8 cellular contexts compared by ENCODE assay signal in genomic region chr6:118651282-118652050, GRCh38.
A peak's percentile ranks its signal among the peaks of the same experiment; 100 is the strongest.
DNase-seq lines count a peak whose midpoint lies in the region; ATAC-seq and TF ChIP-seq lines count a peak whose summit lies in the region.

Gene CEP85L, minus strand, starts transcription at chr6:118651591. Its CDS starts 322 bp downstream, at chr6:118651269.

- DNase-seq in AG09319 (ENCODE audit: extremely low read depth, low read depth) (peak; percentile 70), NCI-H345 treated with DMSO at 0.1 percent for 48 hours (lab: John Stamatoyannopoulos, UW; ENCODE audit: unreplicated experiment) (peak; percentile 83), caudate nucleus (lab: John Stamatoyannopoulos, UW) (peak; percentile 25 to 95 (median 88)), iris pigment epithelial cell (ENCODE audit: low read depth) (peak; percentile 90)
- DNase-seq in activated CD4-positive, CD25-positive, alpha-beta regulatory T cell (lab: John Stamatoyannopoulos, UW), result peak; percentile 81 to 89 (median 86)
- DNase-seq in stimulated activated CD4-positive, alpha-beta T cell treated with anti-CD3 and anti-CD28 coated beads, Interleukin-12 subunit alpha, Interleukin-12 subunit beta, amount 100 ng/mL, for 4 hours, result peak; percentile 91

- peak within 1 kb of the TSS; percentile 92 for H3K27ac ChIP-seq in caudate nucleus (ENCODE audit: low read depth, low read length)

- no peak for TF ChIP-seq CTCF in AG09319 (IDR thresholded peaks at IDR 0.05; ENCODE audit: low read depth, low read length)

- ATAC-seq in GM19035 (IDR thresholded peaks at IDR 0.05; ENCODE audit: unreplicated experiment) (peak; percentile 85), HG03342 (IDR thresholded peaks at IDR 0.05; ENCODE audit: unreplicated experiment) (peak; percentile 86)

Comparison
In these comparisons a context has a peak if more than half of its experiments do, and no peak if none do; other contexts are left out.
1. Peak in every context shown above with its lines: DNase-seq, ATAC-seq and H3K27ac ChIP-seq.